22 cellular contexts compared by ENCODE assay signal in genomic region chr22:30557243-30557642, GRCh38. TPM values are rescaled to one million over a fixed set of nuclear protein-coding genes. Genes with fewer than 3 reads are reported as not detected.
"Had no signal": no experiment of that assay in that cellular context is flagged by ENCODE, and none has a peak within 500 bp of the region (broad histone marks: within the 10 kb centered on the region; RNA-seq: fewer than 3 reads in every experiment).

No MANE protein-coding gene starts in this region.

- H3K9me3 Mint-ChIP-seq: activated T-helper 2 cell treated with anti-CD3 and anti-CD28 coated beads, Interferon-gamma antibody, Interleukin-2, Interleukin-4, amounts not matched to agents 10 μg/mL and 5 μg/mL and 100 μg/mL, durations not matched to agents 14 hours and 24 hours and 36 hours; naive thymus-derived CD4-positive, alpha-beta T cell; stimulated activated memory B cell treated with anti-CD40 and anti-IgM and Interleukin-4, amounts not matched to agents 10 μg/mL and 1 μg/mL and 100 μg/mL, for 72 hours; T-cell had no signal

- H3K4me3 Mint-ChIP-seq: activated CD8-positive, alpha-beta memory T cell treated with anti-CD3 and anti-CD28 coated beads, Interleukin-2, amount 10 ng/mL, durations not matched to agents 7 days and 5 days; naive thymus-derived CD4-positive, alpha-beta T cell; stimulated activated memory B cell treated with anti-CD40 and anti-IgM and Interleukin-4, amounts not matched to agents 10 μg/mL and 1 μg/mL and 100 μg/mL, for 72 hours; T-cell had no signal

- H3K36me3 ChIP-seq: gastrocnemius medialis, heart left ventricle, left ventricle myocardium inferior, thyroid gland had no signal

- H3K36me3 Mint-ChIP-seq: activated CD8-positive, alpha-beta memory T cell treated with anti-CD3 and anti-CD28 coated beads, Interleukin-2, amount 10 ng/mL, durations not matched to agents 7 days and 5 days; stimulated activated memory B cell treated with anti-CD40 and anti-IgM and Interleukin-4, amounts not matched to agents 10 μg/mL and 1 μg/mL and 100 μg/mL, for 72 hours; T-cell had no signal

- H3K4me3 ChIP-seq: gastrocnemius medialis, heart left ventricle, left ventricle myocardium inferior, mucosa of descending colon, thyroid gland had no signal

- ATAC-seq: activated CD8-positive, alpha-beta memory T cell treated with anti-CD3 and anti-CD28 coated beads, Interleukin-2, amount 10 ng/mL, durations not matched to agents 7 days and 5 days; gastrocnemius medialis; heart left ventricle; mucosa of descending colon; naive thymus-derived CD4-positive, alpha-beta T cell; T-cell had no signal

- H3K27ac Mint-ChIP-seq: activated CD8-positive, alpha-beta memory T cell treated with anti-CD3 and anti-CD28 coated beads, Interleukin-2, amount 10 ng/mL, durations not matched to agents 7 days and 5 days; activated T-helper 2 cell treated with anti-CD3 and anti-CD28 coated beads, Interferon-gamma antibody, Interleukin-2, Interleukin-4, amounts not matched to agents 10 μg/mL and 5 μg/mL and 100 μg/mL, durations not matched to agents 14 hours and 24 hours and 36 hours; stimulated activated memory B cell treated with anti-CD40 and anti-IgM and Interleukin-4, amounts not matched to agents 10 μg/mL and 1 μg/mL and 100 μg/mL, for 72 hours; T-cell had no signal

- H3K27me3 ChIP-seq: gastrocnemius medialis, heart left ventricle, thyroid gland had no signal

- H3K4me1 Mint-ChIP-seq: activated CD8-positive, alpha-beta memory T cell treated with anti-CD3 and anti-CD28 coated beads, Interleukin-2, amount 10 ng/mL, durations not matched to agents 7 days and 5 days; stimulated activated memory B cell treated with anti-CD40 and anti-IgM and Interleukin-4, amounts not matched to agents 10 μg/mL and 1 μg/mL and 100 μg/mL, for 72 hours; T-cell had no signal

- H3K27me3 Mint-ChIP-seq: activated CD8-positive, alpha-beta memory T cell treated with anti-CD3 and anti-CD28 coated beads, Interleukin-2, amount 10 ng/mL, durations not matched to agents 7 days and 5 days had no signal

- H3K27ac ChIP-seq: gastrocnemius medialis, heart left ventricle, left ventricle myocardium inferior, thyroid gland had no signal

- DNase-seq: activated CD4-positive, alpha-beta T cell treated with anti-CD3 and anti-CD28 coated beads for 1 hour; activated CD4-positive, alpha-beta T cell treated with anti-CD3 and anti-CD28 coated beads, Interleukin-2, amount 50 U/mL, for 4 hours; activated CD8-positive, alpha-beta memory T cell treated with anti-CD3 and anti-CD28 coated beads, Interleukin-2, amount 10 ng/mL, durations not matched to agents 7 days and 5 days; activated naive CD4-positive, alpha-beta T cell treated with anti-CD3 and anti-CD28 coated beads, Interleukin-2, amount 50 U/mL, for 16 hours; activated T-cell treated with anti-CD3 and anti-CD28 coated beads, Interleukin-2, amount 50 U/mL, for 1 hour; dermis blood vessel endothelial cell; erythroblast; gastrocnemius medialis; heart left ventricle; islet precursor cell; left ventricle myocardium inferior; mucosa of descending colon; naive thymus-derived CD4-positive, alpha-beta T cell; posterior cingulate gyrus; retina; T-cell; T-helper 9 cell; thyroid gland had no signal

- H3K4me1 ChIP-seq: gastrocnemius medialis, heart left ventricle, left ventricle myocardium inferior, thyroid gland had no signal

RNA-seq across cellular contexts. Expression of gene SEC14L6, which starts 10.7 kb away (rescaled TPM):
- total RNA-seq: activated T-helper 2 cell treated with anti-CD3 and anti-CD28 coated beads, Interferon-gamma antibody, Interleukin-2, Interleukin-4, amounts not matched to agents 10 μg/mL and 5 μg/mL and 100 μg/mL, durations not matched to agents 14 hours and 24 hours and 36 hours; gastrocnemius medialis; left ventricle myocardium inferior; naive thymus-derived CD4-positive, alpha-beta T cell had no signal
- polyA plus RNA-seq: naive thymus-derived CD4-positive, alpha-beta T cell had no signal

RNA-seq across cellular contexts. Expression of gene GAL3ST1, which starts 17.2 kb away (rescaled TPM):
- total RNA-seq: activated CD8-positive, alpha-beta memory T cell treated with anti-CD3 and anti-CD28 coated beads, Interleukin-2, amount 10 ng/mL, durations not matched to agents 7 days and 5 days; activated T-helper 2 cell treated with anti-CD3 and anti-CD28 coated beads, Interferon-gamma antibody, Interleukin-2, Interleukin-4, amounts not matched to agents 10 μg/mL and 5 μg/mL and 100 μg/mL, durations not matched to agents 14 hours and 24 hours and 36 hours had no signal

RNA-seq across cellular contexts. Expression of gene SEC14L4, which starts 51.7 kb away (rescaled TPM):
- total RNA-seq: activated CD8-positive, alpha-beta memory T cell treated with anti-CD3 and anti-CD28 coated beads, Interleukin-2, amount 10 ng/mL, durations not matched to agents 7 days and 5 days; activated T-helper 2 cell treated with anti-CD3 and anti-CD28 coated beads, Interferon-gamma antibody, Interleukin-2, Interleukin-4, amounts not matched to agents 10 μg/mL and 5 μg/mL and 100 μg/mL, durations not matched to agents 14 hours and 24 hours and 36 hours; astrocyte; chondrocyte; mucosa of descending colon; naive thymus-derived CD4-positive, alpha-beta T cell had no signal
- polyA plus RNA-seq: heart left ventricle; naive thymus-derived CD4-positive, alpha-beta T cell had no signal
